ENCODE assay signal across 29 cellular contexts in genomic region chr2:13462464-13462863, GRCh38.
DNase-seq lines count a peak whose midpoint lies in the region; ATAC-seq, FAIRE-seq and TF ChIP-seq lines count a peak whose summit lies in the region.
"Had no signal": no experiment of that assay in that cellular context is flagged by ENCODE, and none has a peak within 500 bp of the region (broad histone marks: within the 10 kb centered on the region; RNA-seq: fewer than 3 reads in every experiment).

No MANE protein-coding gene starts in this region.

- no peak overlapping the region for H3K9ac ChIP-seq in K562 (ENCODE audit: insufficient read depth in 1 of 2, low read depth in 2 of 2, low read length in 2 of 2)
- H3K9ac ChIP-seq: BLaER1; BLaER1 treated with 17β-estradiol and CSF1 and Interleukin-3, amounts not matched to agents 10 nM and 100 nM had no signal

- no peak overlapping the region for H2AFZ ChIP-seq in K562 (ENCODE audit: low read depth, low read length)

- no peaks in the 10 kb centered on the region for H3K36me3 Mint-ChIP-seq in HFFc6 (ENCODE audit: low read depth)
- H3K36me3 Mint-ChIP-seq: CD14-positive monocyte; CD4-positive, alpha-beta memory T cell; CD4-positive, CD25-positive, alpha-beta regulatory T cell; CD8-positive, alpha-beta memory T cell; CD8-positive, alpha-beta T cell had no signal

- no peaks in the 10 kb centered on the region for H3K36me3 ChIP-seq in K562 (ENCODE audit: control insufficient read depth, insufficient read depth, low read length)
- H3K36me3 ChIP-seq: BE2C; BLaER1; BLaER1 treated with 17β-estradiol and CSF1 and Interleukin-3, amounts not matched to agents 10 nM and 100 nM had no signal

- no peak for TF ChIP-seq RAD21 in K562 (CRISPR knock-in tag; conservative IDR thresholded peaks at IDR 0.05 in 1 of 2, IDR thresholded peaks at IDR 0.05 in 1 of 2)

- H3K9me3 Mint-ChIP-seq in HFFc6, result peaks cover 32% of the 10 kb centered on the region
- H3K9me3 Mint-ChIP-seq: CD8-positive, alpha-beta T cell had no signal

- H3K27me3 ChIP-seq in K562 (ENCODE audit: control insufficient read depth in 2 of 2, insufficient read depth in 2 of 2, low read length in 2 of 2), result no peaks in the 10 kb centered on the region
- H3K27me3 ChIP-seq: BE2C; BLaER1; BLaER1 treated with 17β-estradiol and CSF1 and Interleukin-3, amounts not matched to agents 10 nM and 100 nM had no signal

- no peaks in the 10 kb centered on the region for H3K4me1 Mint-ChIP-seq in HFFc6 (ENCODE audit: low read depth)
- H3K4me1 Mint-ChIP-seq: B cell; CD14-positive monocyte; CD4-positive, alpha-beta memory T cell; CD4-positive, CD25-positive, alpha-beta regulatory T cell; CD8-positive, alpha-beta memory T cell had no signal

- TF ChIP-seq POLR2A in K562 (conservative IDR thresholded peaks at IDR 0.05), result no peak

- WGBS in K562 (ENCODE audit: insufficient coverage, low coverage, missing lambda C conversion rate), result 0% methylated on average over 1 of the region's 1 CpG

- POLR2A ChIA-PET in K562 (lab: Yijun Ruan, JAX), result no interaction called here

- no peak for ATAC-seq in K562
- ATAC-seq: A549; CD8-positive, alpha-beta T cell had no signal

- FAIRE-seq in K562 (lab: Jason Lieb, UNC), result no peak
- FAIRE-seq: A549 had no signal

- no TSS peak for BruUV-seq in K562 (replicated peaks; lab: Mats Ljungman, UMichigan)

- H3K27ac ChIP-seq in K562 (ENCODE audit: extremely low read depth, low read depth, low read length), result no peak overlapping the region
- H3K27ac ChIP-seq: 22Rv1; A549; BLaER1; BLaER1 treated with 17β-estradiol and CSF1 and Interleukin-3, amounts not matched to agents 10 nM and 100 nM; C4-2B had no signal

- no peak overlapping the region for H3K4me3 Mint-ChIP-seq in HFFc6
- H3K4me3 Mint-ChIP-seq: B cell; CD14-positive monocyte; CD4-positive, alpha-beta memory T cell; CD4-positive, alpha-beta T cell; CD4-positive, CD25-positive, alpha-beta regulatory T cell; CD8-positive, alpha-beta memory T cell; CD8-positive, alpha-beta T cell had no signal

- no peaks in the 10 kb centered on the region for H3K4me1 ChIP-seq in K562 (replicated peaks in 1 of 2; ENCODE audit: control insufficient read depth in 2 of 2, insufficient read depth in 2 of 2, low read length in 2 of 2)
- H3K4me1 ChIP-seq: A549, BLaER1, Caco-2 had no signal

- H3K27ac Mint-ChIP-seq in HFFc6, result no peak overlapping the region
- H3K27ac Mint-ChIP-seq: B cell; CD14-positive monocyte; CD4-positive, alpha-beta memory T cell; CD4-positive, alpha-beta T cell; CD4-positive, CD25-positive, alpha-beta regulatory T cell; CD8-positive, alpha-beta memory T cell; CD8-positive, alpha-beta T cell had no signal

- intact Hi-C loops in K562 (cut with micrococcal nuclease), result no loop called here

- in situ Hi-C loops in K562 (cut with MboI), result no loop called here

- no peaks in the 10 kb centered on the region for H3K9me3 ChIP-seq in K562 (replicated peaks; ENCODE audit: control insufficient read depth, insufficient read depth, low read depth, low read length)
- H3K9me3 ChIP-seq: BE2C; BLaER1; BLaER1 treated with 17β-estradiol and CSF1 and Interleukin-3, amounts not matched to agents 10 nM and 100 nM; Caco-2 had no signal

- H3K79me2 ChIP-seq in K562 (ENCODE audit: control insufficient read depth, insufficient read depth, low read length), result no peaks in the 10 kb centered on the region

- TF ChIP-seq EP300 in K562 (IDR thresholded peaks at IDR 0.05; ENCODE audit: low read length), result no peak

- H3K27me3 Mint-ChIP-seq in HFFc6 (ENCODE audit: insufficient read depth), result no peaks in the 10 kb centered on the region
- H3K27me3 Mint-ChIP-seq: B cell; CD4-positive, alpha-beta T cell; CD4-positive, CD25-positive, alpha-beta regulatory T cell; CD8-positive, alpha-beta memory T cell had no signal

- CTCF ChIA-PET in K562 (lab: Yijun Ruan, JAX; ENCODE audit: low intra/inter-chr PET ratio), result no interaction called here

- TF ChIP-seq CTCF in K562 (IDR thresholded peaks at IDR 0.05 in 2 of 3, conservative IDR thresholded peaks at IDR 0.05 in 1 of 3; ENCODE audit: insufficient read depth in 2 of 3, low read depth in 1 of 3, low read length in 3 of 3), result no peak
- no peak for TF ChIP-seq CTCF in HFFc6 (IDR thresholded peaks at IDR 0.05)

- DNase-seq in K562 (ENCODE audit: extremely low read depth in 1 of 4, low spot score in 3 of 4) (no peak), HFFc6 (no peak)
- DNase-seq: 8988T; ACHN; AML-193; BE2C; C1 segment of cervical spinal cord; Caco-2; Calu3; CD4-positive, alpha-beta memory T cell; CD4-positive, alpha-beta T cell; CD4-positive, CD25-positive, alpha-beta regulatory T cell; CD8-positive, alpha-beta memory T cell; CD8-positive, alpha-beta T cell; COR-L47; DMS 273 treated with DMSO at 0.1 percent for 48 hours; DMS153; DMS53; DMS79; DMS79 treated with DMSO at 0.1 percent for 48 hours; DND-41; EL had no signal

- no peak overlapping the region for H3K4me3 ChIP-seq in K562
- H3K4me3 ChIP-seq: A549; BLaER1; BLaER1 treated with 17β-estradiol and CSF1 and Interleukin-3, amounts not matched to agents 10 nM and 100 nM had no signal

- H3K9me1 ChIP-seq in K562 (ENCODE audit: control insufficient read depth, insufficient read depth, low read length), result no peaks in the 10 kb centered on the region

- no peaks in the 10 kb centered on the region for H4K20me1 ChIP-seq in K562 (replicated peaks; ENCODE audit: control insufficient read depth, insufficient read depth, low read length)
- H4K20me1 ChIP-seq: BLaER1; BLaER1 treated with 17β-estradiol and CSF1 and Interleukin-3, amounts not matched to agents 10 nM and 100 nM had no signal

- H3K4me2 ChIP-seq in K562 (ENCODE audit: insufficient read depth, low read length), result no peak overlapping the region
- H3K4me2 ChIP-seq: A549; BLaER1; BLaER1 treated with 17β-estradiol and CSF1 and Interleukin-3, amounts not matched to agents 10 nM and 100 nM had no signal

TF ChIP-seq in K562, 482 proteins besides CTCF, POLR2A, EP300 and RAD21:
- TF ChIP-seq MCM7 (IDR thresholded peaks at IDR 0.05) (0 out of 4 replicates have a peak, but pooled peaks of 1 of the 2 experiments have one; percentile 43), ZNF232 (CRISPR knock-in tag; IDR thresholded peaks at IDR 0.05) (peak; percentile 79; the same call in 1 of the 2 replicates), ZNF224 (CRISPR knock-in tag; IDR thresholded peaks at IDR 0.05) (0 out of 2 replicates have a peak, but pooled peaks have one; percentile 28), HDAC2 (IDR thresholded peaks at IDR 0.05) (no peak), ETV6 (IDR thresholded peaks at IDR 0.05; ENCODE audit: borderline replicate concordance in 1 of 2, low read depth in 2 of 2, low read length in 1 of 2) (no peak), ETV6 (CRISPR knock-in tag; IDR thresholded peaks at IDR 0.05; ENCODE audit: borderline replicate concordance) (peak; percentile 83; the same call in 1 of the 2 replicates), PRPF4 (IDR thresholded peaks at IDR 0.05; ENCODE audit: insufficient read depth, low read depth, low read length, poor library complexity, severe bottlenecking) (no peak), DACH1 (IDR thresholded peaks at IDR 0.05; ENCODE audit: partially characterized antibody) (peak; percentile 98), ZNF121 (CRISPR knock-in tag; conservative IDR thresholded peaks at IDR 0.05) (peak; percentile 30; the same call in 1 of the 2 replicates)
TF ChIP-seq in K562: peak in this region for 6.
